Comparison of ENCODE assay signal across 8 cellular contexts in genomic region chr21:42973991-42974831, GRCh38. TPM values are rescaled to one million over a fixed set of nuclear protein-coding genes. Genes with fewer than 3 reads are reported as not detected.
A peak's percentile ranks its signal among the peaks of the same experiment; 100 is the strongest.
DNase-seq lines count a peak whose midpoint lies in the region; ATAC-seq and TF ChIP-seq lines count a peak whose summit lies in the region.

PKNOX1 (plus strand) TSS chr21:42974562; CDS start chr21:43004382, 29,820 bp downstream.

- peak; percentile 99 to 100 (median 99) for DNase-seq in CD4-positive, alpha-beta memory T cell
- peak; percentile 95 for DNase-seq in HK-2 (ENCODE audit: unreplicated experiment)
- peak; percentile 98 for DNase-seq in NCI-H82 treated with DMSO at 0.1 percent for 48 hours (lab: John Stamatoyannopoulos, UW; ENCODE audit: unreplicated experiment)
- DNase-seq in activated CD4-positive, alpha-beta memory T cell treated with anti-CD3 and anti-CD28 coated beads for 36 hours: peak; percentile 99
- peak; percentile 94 to 99 for DNase-seq in dermis microvascular lymphatic vessel endothelial cell (ENCODE audit: low read depth in 2 of 2)
- DNase-seq in stimulated activated CD4-positive, alpha-beta T cell treated with anti-CD3 and anti-CD28 coated beads, Interleukin-4, amount 100 ng/mL, for 1 hour: peak; percentile 99

- H3K27ac Mint-ChIP-seq in CD4-positive, alpha-beta memory T cell: peak within 1 kb of the TSS; percentile 91 to 98 (median 93)
- peak within 1 kb of the TSS; percentile 95 for H3K27ac Mint-ChIP-seq in activated CD4-positive, alpha-beta memory T cell treated with anti-CD3 and anti-CD28 coated beads for 36 hours

- under 1% methylated on average over 106 of the region's 106 CpGs for WGBS in liver

- H3K4me1 ChIP-seq in CD4-positive, alpha-beta memory T cell (ENCODE audit: insufficient read depth, low read length): peaks cover 25% of the 10 kb centered on the region
- H3K4me1 ChIP-seq in liver (ENCODE audit: control insufficient read depth in 4 of 4, insufficient read depth in 4 of 4, low read length in 3 of 4): peaks cover 5 to 20% (median 10%) of the 10 kb centered on the region in 4 donors

- no peaks in the 10 kb centered on the region for H3K36me3 ChIP-seq in CD4-positive, alpha-beta memory T cell (ENCODE audit: insufficient read depth, low read length)
- peaks cover 0 to 4% (median 0%) of the 10 kb centered on the region in 4 donors for H3K36me3 ChIP-seq in liver (ENCODE audit: control insufficient read depth in 4 of 4, insufficient read depth in 3 of 4, low read depth in 1 of 4, low read length in 3 of 4)

- no peaks in the 10 kb centered on the region for H3K27me3 Mint-ChIP-seq in CD4-positive, alpha-beta memory T cell
- no peaks in the 10 kb centered on the region for H3K27me3 Mint-ChIP-seq in activated CD4-positive, alpha-beta memory T cell treated with anti-CD3 and anti-CD28 coated beads for 36 hours

- H3K4me3 Mint-ChIP-seq in CD4-positive, alpha-beta memory T cell: peak within 1 kb of the TSS; percentile 84 to 95 (median 90)
- H3K4me3 Mint-ChIP-seq in activated CD4-positive, alpha-beta memory T cell treated with anti-CD3 and anti-CD28 coated beads for 36 hours: peak within 1 kb of the TSS; percentile 87

- peak; percentile 80 for ATAC-seq in GM19455 (IDR thresholded peaks at IDR 0.05; ENCODE audit: unreplicated experiment)

- no peak for TF ChIP-seq CTCF in liver (IDR thresholded peaks at IDR 0.05; ENCODE audit: low read depth, low read length, missing input control)

- H3K27me3 ChIP-seq in CD4-positive, alpha-beta memory T cell (ENCODE audit: insufficient read depth, low read length): no peaks in the 10 kb centered on the region
- H3K27me3 ChIP-seq in liver (ENCODE audit: control insufficient read depth in 4 of 4, insufficient read depth in 4 of 4, low read length in 3 of 4): no peaks in the 10 kb centered on the region

- peak within 1 kb of the TSS; percentile 91 for H3K27ac ChIP-seq in CD4-positive, alpha-beta memory T cell (ENCODE audit: low read depth, low read length)
- H3K27ac ChIP-seq in liver (ENCODE audit: low read depth in 1 of 2, low read length in 2 of 2): peak within 1 kb of the TSS; percentile 89 to 97

- CTCF ChIA-PET in CD4-positive, alpha-beta memory T cell (lab: Charles Lee; ENCODE audit: partially characterized antibody): no interaction called here
- CTCF ChIA-PET in activated CD4-positive, alpha-beta memory T cell treated with anti-CD3 and anti-CD28 coated beads for 36 hours (lab: Charles Lee): no interaction called here

- H3K9me3 ChIP-seq in CD4-positive, alpha-beta memory T cell (ENCODE audit: control insufficient read depth in 1 of 2, low read length in 2 of 2): no peaks in the 10 kb centered on the region
- no peaks in the 10 kb centered on the region for H3K9me3 ChIP-seq in liver (ENCODE audit: control insufficient read depth in 4 of 4, low read length in 3 of 4)

- H3K9me3 Mint-ChIP-seq in CD4-positive, alpha-beta memory T cell: no peaks in the 10 kb centered on the region
- H3K9me3 Mint-ChIP-seq in activated CD4-positive, alpha-beta memory T cell treated with anti-CD3 and anti-CD28 coated beads for 36 hours: no peaks in the 10 kb centered on the region

- H3K4me1 Mint-ChIP-seq in CD4-positive, alpha-beta memory T cell: peaks cover 16 to 42% (median 30%) of the 10 kb centered on the region in 4 donors
- peaks cover 29% of the 10 kb centered on the region for H3K4me1 Mint-ChIP-seq in activated CD4-positive, alpha-beta memory T cell treated with anti-CD3 and anti-CD28 coated beads for 36 hours (ENCODE audit: low read depth)

- peak within 1 kb of the TSS; percentile 94 to 98 for H3K9ac ChIP-seq in liver (ENCODE audit: low read depth in 1 of 2, low read length in 2 of 2)

- H3K4me3 ChIP-seq in CD4-positive, alpha-beta memory T cell (ENCODE audit: low read length in 2 of 2): peak within 1 kb of the TSS; percentile 70 to 94
- H3K4me3 ChIP-seq in liver (ENCODE audit: low read depth in 1 of 3, low read length in 3 of 3): peak within 1 kb of the TSS; percentile 75 to 87 (median 79)

- POLR2A ChIA-PET in CD4-positive, alpha-beta memory T cell (lab: Charles Lee; ENCODE audit: partially characterized antibody): interaction anchor here (0.7 to 2.7 kb wide), 9 partner anchors 16 to 1683 kb away, joined by 3 to 35 read pairs (median 4); partner anchors contain the start of genes CFAP410, KRTAP12-3, NDUFV3 and RRP1
- POLR2A ChIA-PET in activated CD4-positive, alpha-beta memory T cell treated with anti-CD3 and anti-CD28 coated beads for 36 hours (lab: Charles Lee): interaction anchor here (0.6 to 2.1 kb wide), 4 partner anchors 13 to 96 kb away, joined by 3 to 9 read pairs (median 4); partner anchors contain the start of gene NDUFV3

- TF ChIP-seq RAD21 in liver (IDR thresholded peaks at IDR 0.05): peak in 1 of 2 donors; percentile 45

- intact Hi-C loops in CD4-positive, alpha-beta memory T cell (cut with micrococcal nuclease): loop anchor here (1.0 to 5.0 kb wide), 5 partner anchors 81 to 1363 kb away; partner anchors contain the start of genes CFAP410, NDUFV3, RSPH1 and WDR4
- intact Hi-C loops in activated CD4-positive, alpha-beta memory T cell treated with anti-CD3 and anti-CD28 coated beads for 36 hours (cut with micrococcal nuclease): loop anchor here (1.0 to 2.0 kb wide), 3 partner anchors 81 to 478 kb away; partner anchors contain the start of genes NDUFV3, RSPH1 and WDR4

- H3K36me3 Mint-ChIP-seq in CD4-positive, alpha-beta memory T cell: peaks cover 4 to 15% of the 10 kb centered on the region in 2 donors
- H3K36me3 Mint-ChIP-seq in activated CD4-positive, alpha-beta memory T cell treated with anti-CD3 and anti-CD28 coated beads for 36 hours: peaks cover 5% of the 10 kb centered on the region

TF ChIP-seq in liver, 16 proteins besides CTCF, POLR2A, EP300 and RAD21 (continues in another document):
- no peak for TF ChIP-seq ATF3 (IDR thresholded peaks at IDR 0.05)
- TF ChIP-seq YY1 (IDR thresholded peaks at IDR 0.05): peak; percentile 42
- no peak for TF ChIP-seq JUND (IDR thresholded peaks at IDR 0.05)
- peak; percentile 84 for TF ChIP-seq SP1 (IDR thresholded peaks at IDR 0.05)
- no peak for TF ChIP-seq REST (IDR thresholded peaks at IDR 0.05)
- TF ChIP-seq MAX (IDR thresholded peaks at IDR 0.05): peak; percentile 53
- TF ChIP-seq, protein P1, sequence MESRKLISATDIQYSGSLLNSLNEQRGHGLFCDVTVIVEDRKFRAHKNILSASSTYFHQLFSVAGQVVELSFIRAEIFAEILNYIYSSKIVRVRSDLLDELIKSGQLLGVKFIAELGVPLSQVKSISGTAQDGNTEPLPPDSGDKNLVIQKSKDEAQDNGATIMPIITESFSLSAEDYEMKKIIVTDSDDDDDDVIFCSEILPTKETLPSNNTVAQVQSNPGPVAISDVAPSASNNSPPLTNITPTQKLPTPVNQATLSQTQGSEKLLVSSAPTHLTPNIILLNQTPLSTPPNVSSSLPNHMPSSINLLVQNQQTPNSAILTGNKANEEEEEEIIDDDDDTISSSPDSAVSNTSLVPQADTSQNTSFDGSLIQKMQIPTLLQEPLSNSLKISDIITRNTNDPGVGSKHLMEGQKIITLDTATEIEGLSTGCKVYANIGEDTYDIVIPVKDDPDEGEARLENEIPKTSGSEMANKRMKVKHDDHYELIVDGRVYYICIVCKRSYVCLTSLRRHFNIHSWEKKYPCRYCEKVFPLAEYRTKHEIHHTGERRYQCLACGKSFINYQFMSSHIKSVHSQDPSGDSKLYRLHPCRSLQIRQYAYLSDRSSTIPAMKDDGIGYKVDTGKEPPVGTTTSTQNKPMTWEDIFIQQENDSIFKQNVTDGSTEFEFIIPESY (IDR thresholded peaks at IDR 0.05): peak; percentile 24
- no peak for TF ChIP-seq FOXA2 (IDR thresholded peaks at IDR 0.05)
- TF ChIP-seq RXRA (IDR thresholded peaks at IDR 0.05): peak; percentile 45 to 71
- no peak for TF ChIP-seq HNF4G (IDR thresholded peaks at IDR 0.05)
- TF ChIP-seq TAF1 (conservative IDR thresholded peaks at IDR 0.05): no peak
- TF ChIP-seq NR2F2 (IDR thresholded peaks at IDR 0.05): no peak
- TF ChIP-seq HNF4A (conservative IDR thresholded peaks at IDR 0.05): peak in 1 of 2 donors; percentile 12

RNA-seq across cellular contexts. Expression of gene PKNOX1, which starts in this region (rescaled TPM):
- 10 to 100 TPM; 21.5 to 24.8 TPM for total RNA-seq in CD4-positive, alpha-beta memory T cell
- 10 to 100 TPM; 17.8 to 25.0 TPM for polyA plus RNA-seq in CD4-positive, alpha-beta memory T cell
- 10 to 100 TPM; 16.9 to 18.0 TPM for total RNA-seq in activated CD4-positive, alpha-beta memory T cell treated with anti-CD3 and anti-CD28 coated beads for 36 hours
- total RNA-seq in dermis microvascular lymphatic vessel endothelial cell (7.8 and 9.6 TPM in 2 replicates), liver (1 to 10 TPM; 6.4 to 9.6 TPM)
- 10 to 100 TPM in 1 of 2 donors, 1 to 10 TPM in 1; 2.8 to 10.3 TPM for polyA plus RNA-seq in liver

Comparison
In these comparisons a context has a peak if more than half of its experiments do, and no peak if none do; other contexts are left out.
1. Peak in every context shown above with its lines: DNase-seq, ATAC-seq, H3K4me3 ChIP-seq and H3K27ac ChIP-seq.